8 cellular contexts compared by ENCODE assay signal in genomic region chr6:41028618-41029486, GRCh38. TPM values are rescaled to one million over a fixed set of nuclear protein-coding genes. Genes with fewer than 3 reads are reported as not detected.
DNase-seq lines count a peak whose midpoint lies in the region; ATAC-seq and TF ChIP-seq lines count a peak whose summit lies in the region.

No MANE protein-coding gene starts in this region.

- no peak for DNase-seq in breast epithelium (ENCODE audit: low spot score in 2 of 2)
- DNase-seq in mesendoderm, result peak; percentile 79
- DNase-seq in effector CD8-positive, alpha-beta T cell (lab: John Stamatoyannopoulos, UW), result no peak
- no peak for DNase-seq in NCI-H1092 treated with DMSO at 0.1 percent for 48 hours (lab: John Stamatoyannopoulos, UW)
- DNase-seq in germinal center (ENCODE audit: low spot score), result no peak

- no peaks in the 10 kb centered on the region for H3K79me2 ChIP-seq in mesendoderm (ENCODE audit: control insufficient read depth, insufficient read depth, low read length)

- H2BK120ac ChIP-seq in mesendoderm (ENCODE audit: low read depth, low read length), result no peak overlapping the region

- H3K79me1 ChIP-seq in mesendoderm (ENCODE audit: low read length), result no peaks in the 10 kb centered on the region

- H3K36me3 ChIP-seq in HUES6 (ENCODE audit: control insufficient read depth, insufficient read depth, low read length) (no peaks in the 10 kb centered on the region), breast epithelium (no peaks in the 10 kb centered on the region), mesendoderm (ENCODE audit: control insufficient read depth, insufficient read depth, low read length) (no peaks in the 10 kb centered on the region)

- peak overlapping the region; percentile 58 for H3K4me2 ChIP-seq in mesendoderm (ENCODE audit: low read length)

- intact Hi-C loops in breast epithelium (cut with DNase I; ENCODE audit: low total_unique reads), result no loop called here

- no peak overlapping the region for H4K8ac ChIP-seq in mesendoderm (ENCODE audit: low read depth, low read length)

- no peaks in the 10 kb centered on the region for H3K9me3 ChIP-seq in HUES6 (ENCODE audit: control insufficient read depth, insufficient read depth, low read depth, low read length)
- no peaks in the 10 kb centered on the region for H3K9me3 ChIP-seq in breast epithelium

- TF ChIP-seq POLR2A in breast epithelium (IDR thresholded peaks at IDR 0.05), result no peak

- H3K27me3 ChIP-seq in HUES6 (ENCODE audit: control insufficient read depth, insufficient read depth, low read length), result no peaks in the 10 kb centered on the region
- H3K27me3 ChIP-seq in breast epithelium, result no peaks in the 10 kb centered on the region
- H3K27me3 ChIP-seq in mesendoderm (ENCODE audit: insufficient read depth, low read length, poor library complexity), result no peaks in the 10 kb centered on the region

- no peak overlapping the region for H2BK15ac ChIP-seq in mesendoderm (replicated peaks; ENCODE audit: low read depth)

- H3K23ac ChIP-seq in mesendoderm (ENCODE audit: low read length), result peak overlapping the region; percentile 32

- H3K27ac ChIP-seq in HUES6 (ENCODE audit: low read depth, low read length) (peak overlapping the region; percentile 80; the same call in 1 of the 2 replicates), breast epithelium (peak overlapping the region; percentile 89 to 90), mesendoderm (ENCODE audit: low read depth, low read length) (peak overlapping the region; percentile 41)

- peak overlapping the region; percentile 6 for H3K18ac ChIP-seq in mesendoderm (ENCODE audit: low read length)

- no peak overlapping the region for H4K5ac ChIP-seq in mesendoderm (ENCODE audit: low read length)

- ATAC-seq in GM19035 (IDR thresholded peaks at IDR 0.05; ENCODE audit: unreplicated experiment), result peak; percentile 19
- no peak for ATAC-seq in HG02885 (IDR thresholded peaks at IDR 0.05; ENCODE audit: poor library complexity, unreplicated experiment)

- no peak overlapping the region for H2AK5ac ChIP-seq in mesendoderm (ENCODE audit: low read length)

- no peak for TF ChIP-seq CTCF in breast epithelium (IDR thresholded peaks at IDR 0.05)

- H3K4me3 ChIP-seq in HUES6 (ENCODE audit: low read depth, low read length), result peak overlapping the region; percentile 72
- peak overlapping the region; percentile 49 to 70 (median 59) for H3K4me3 ChIP-seq in breast epithelium
- H3K4me3 ChIP-seq in mesendoderm (ENCODE audit: low read length), result peak overlapping the region; percentile 31

- H2BK5ac ChIP-seq in mesendoderm (ENCODE audit: low read length), result no peak overlapping the region

- peak overlapping the region; percentile 85 for H3K9ac ChIP-seq in HUES6 (ENCODE audit: low read length)
- peak overlapping the region; percentile 74 for H3K9ac ChIP-seq in mesendoderm (ENCODE audit: low read length)

- no CpG with 5 or more reads among the region's 9 CpGs for WGBS in mesendoderm (ENCODE audit: extremely low coverage, insufficient coverage, low lambda C conversion rate)

- H3K56ac ChIP-seq in mesendoderm (ENCODE audit: low read length), result peak overlapping the region; percentile 96

- H3K4ac ChIP-seq in mesendoderm (ENCODE audit: low read depth, low read length), result no peak overlapping the region

- H3K4me1 ChIP-seq in HUES6 (ENCODE audit: control insufficient read depth, insufficient read depth, low read length) (peaks cover 29% of the 10 kb centered on the region), breast epithelium (no peaks in the 10 kb centered on the region), mesendoderm (ENCODE audit: control insufficient read depth, low read depth, low read length) (peaks cover 8% of the 10 kb centered on the region)

RNA-seq across cellular contexts. Expression of gene UNC5CL, which starts 10.2 kb away (rescaled TPM):
- 1 to 10 TPM; 1.1 to 2.0 (median 1.8) TPM for total RNA-seq in breast epithelium
- polyA plus RNA-seq in mesendoderm (2013, experiment 1 of 2), result 0.53 TPM
- 0.42 TPM for polyA plus RNA-seq in mesendoderm (2013, experiment 2 of 2)

RNA-seq across cellular contexts. Expression of gene TSPO2, which starts 13.4 kb away (rescaled TPM):
- total RNA-seq in breast epithelium, result not detected
- polyA plus RNA-seq in mesendoderm (2013, experiment 1 of 2), result not detected
- polyA plus RNA-seq in mesendoderm (2013, experiment 2 of 2), result not detected

RNA-seq across cellular contexts. Expression of gene APOBEC2, which starts 24.1 kb away (rescaled TPM):
- total RNA-seq in breast epithelium, result not detected
- polyA plus RNA-seq in mesendoderm (2013, experiment 1 of 2), result not detected
- not detected for polyA plus RNA-seq in mesendoderm (2013, experiment 2 of 2)

RNA-seq across cellular contexts. Expression of gene OARD1, which starts 43.3 kb away (rescaled TPM):
- 10 to 100 TPM; 17.0 to 26.2 (median 22.3) TPM for total RNA-seq in breast epithelium
- 33.0 TPM for polyA plus RNA-seq in mesendoderm (2013, experiment 1 of 2)
- 33.7 TPM for polyA plus RNA-seq in mesendoderm (2013, experiment 2 of 2)

RNA-seq across cellular contexts. Expression of gene NFYA, which starts 43.9 kb away (rescaled TPM):
- 10 to 100 TPM; 28.6 to 33.4 (median 29.8) TPM for total RNA-seq in breast epithelium
- 17.2 TPM for polyA plus RNA-seq in mesendoderm (2013, experiment 1 of 2)
- 17.8 TPM for polyA plus RNA-seq in mesendoderm (2013, experiment 2 of 2)
